16 cellular contexts compared by ENCODE assay signal in genomic region chr2:54424555-54425163, GRCh38.
"Had no signal": no experiment of that assay in that cellular context is flagged by ENCODE, and none has a peak within 500 bp of the region (broad histone marks: within the 10 kb centered on the region; RNA-seq: fewer than 3 reads in every experiment).

No MANE protein-coding gene starts in this region.

- H3K4me3 ChIP-seq: gastrocnemius medialis, hepatocyte, lung, pancreas, testis, tibial artery had no signal

- DNase-seq: cerebellar nuclear complex; cortex of kidney; effector memory CD8-positive, alpha-beta T cell; gastrocnemius medialis; head of caudate nucleus; left colon; natural killer cell; pancreas; stimulated activated CD4-positive, alpha-beta T cell treated with anti-CD3 and anti-CD28 coated beads, Interleukin-2, amount 100 ng/mL, for 24 hours; stimulated activated CD4-positive, alpha-beta T cell treated with anti-CD3 and anti-CD28 coated beads, Interleukin-4, amount 100 ng/mL, for 24 hours; stimulated activated naive CD4-positive, alpha-beta T cell treated with Interleukin-2 at 50 U/mL for 16 hours; substantia nigra; testis; tibial artery had no signal
